8 cellular contexts compared by ENCODE assay signal in genomic region chr22:28773461-28773867, GRCh38. TPM values are rescaled to one million over a fixed set of nuclear protein-coding genes. Genes with fewer than 3 reads are reported as not detected.
DNase-seq lines count a peak whose midpoint lies in the region; ATAC-seq and TF ChIP-seq lines count a peak whose summit lies in the region.

No MANE protein-coding gene starts in this region.

- 3 to 5% (median 4%) methylated on average over 10 of the region's 10 CpGs for WGBS in psoas muscle, 3 donors

- peak overlapping the region; percentile 68 for H3K9ac ChIP-seq in SU-DHL-6 (ENCODE audit: low read length)

- H3K36me3 ChIP-seq in SU-DHL-6 (ENCODE audit: low read length) (no peaks in the 10 kb centered on the region), psoas muscle (ENCODE audit: insufficient read depth in 1 of 2, low read depth in 1 of 2) (peaks cover 0 to 37% of the 10 kb centered on the region in 2 donors)

- no peaks in the 10 kb centered on the region for H3K9me2 ChIP-seq in SU-DHL-6 (replicated peaks; ENCODE audit: insufficient read depth, low read length)

- no peaks in the 10 kb centered on the region for H4K20me1 ChIP-seq in SU-DHL-6 (ENCODE audit: low read depth, low read length)

- H3K4me2 ChIP-seq in SU-DHL-6 (ENCODE audit: low read depth, low read length, poor library complexity, severe bottlenecking), result peak overlapping the region; percentile 82

- TF ChIP-seq CTCF in SU-DHL-6 (IDR thresholded peaks at IDR 0.05; ENCODE audit: insufficient read depth, low read length, poor library complexity, severe bottlenecking) (no peak), fibroblast of pulmonary artery (IDR thresholded peaks at IDR 0.05; ENCODE audit: low read length, missing control alignments) (no peak), psoas muscle (IDR thresholded peaks at IDR 0.05) (no peak)

- POLR2A ChIA-PET in activated CD4-positive, alpha-beta T cell treated with anti-CD3 and anti-CD28 coated beads for 36 hours (lab: Charles Lee), result interaction anchor here (2.6 kb wide), 1 partner anchor 26 kb away, joined by 47 read pairs; the partner anchor contains the start of gene XBP1

- no peaks in the 10 kb centered on the region for H3F3A ChIP-seq in SU-DHL-6 (ENCODE audit: insufficient read depth)

- H3K4me3 ChIP-seq in SU-DHL-6 (ENCODE audit: insufficient read depth, low read length, poor library complexity, severe bottlenecking), result peak overlapping the region; percentile 87
- peak overlapping the region; percentile 91 for H3K4me3 ChIP-seq in fibroblast of pulmonary artery (replicated peaks; ENCODE audit: low read depth, low read length)
- peak overlapping the region; percentile 74 for H3K4me3 ChIP-seq in psoas muscle

- DNase-seq in activated CD4-positive, alpha-beta T cell treated with anti-CD3 and anti-CD28 coated beads for 36 hours, result no peak
- no peak for DNase-seq in activated CD4-positive, alpha-beta T cell treated with anti-CD3 and anti-CD28 coated beads, Interleukin-2, amount 50 U/mL, for 1 hour
- DNase-seq in fibroblast of pulmonary artery (ENCODE audit: low read depth), result peak; percentile 16
- no peak for DNase-seq in psoas muscle
- no peak for DNase-seq in KG1 (lab: John Stamatoyannopoulos, UW)
- DNase-seq in mesenteric fat pad (ENCODE audit: low spot score), result no peak

- H3K9me3 ChIP-seq in SU-DHL-6 (ENCODE audit: insufficient read depth, low read length), result no peaks in the 10 kb centered on the region
- no peaks in the 10 kb centered on the region for H3K9me3 ChIP-seq in psoas muscle

- H3K4me3 Mint-ChIP-seq in activated CD4-positive, alpha-beta T cell treated with anti-CD3 and anti-CD28 coated beads for 36 hours, result peak overlapping the region; percentile 94

- H3K27me3 Mint-ChIP-seq in activated CD4-positive, alpha-beta T cell treated with anti-CD3 and anti-CD28 coated beads for 36 hours, result no peaks in the 10 kb centered on the region

- H3K27ac ChIP-seq in SU-DHL-6 (ENCODE audit: low read depth, low read length) (peak overlapping the region; percentile 11), psoas muscle (peak overlapping the region; percentile 96)

- CTCF ChIA-PET in activated CD4-positive, alpha-beta T cell treated with anti-CD3 and anti-CD28 coated beads for 36 hours (lab: Charles Lee), result interaction anchor here (0.6 to 2.6 kb wide), 8 partner anchors 12 to 1990 kb away, joined by 3 to 22 read pairs (median 4); partner anchors contain the start of genes CHEK2, HSCB and XBP1

- peak overlapping the region; percentile 65 for H2AFZ ChIP-seq in SU-DHL-6 (ENCODE audit: low read depth, low read length, severe bottlenecking)

- no peaks in the 10 kb centered on the region for H3K27me3 ChIP-seq in SU-DHL-6 (ENCODE audit: low read length)
- H3K27me3 ChIP-seq in psoas muscle (ENCODE audit: insufficient read depth in 3 of 3, low read length in 2 of 3), result no peaks in the 10 kb centered on the region

- H3K79me2 ChIP-seq in SU-DHL-6 (ENCODE audit: insufficient read depth, low read length), result peaks cover 37% of the 10 kb centered on the region

- H3K4me1 ChIP-seq in psoas muscle, result peaks cover 16% of the 10 kb centered on the region

- intact Hi-C loops in activated CD4-positive, alpha-beta T cell treated with anti-CD3 and anti-CD28 coated beads for 36 hours (cut with DNase I, micrococcal nuclease), result loop anchor here (1.0 to 5.0 kb wide), 6 partner anchors 26 to 495 kb away; partner anchors contain the start of gene EWSR1 (in 1 of the 2)
- intact Hi-C loops in psoas muscle (cut with DNase I), result loop anchor here in 1 of 2 donors (2.0 kb wide), 1 partner anchor 27 kb away; the partner anchor contains the start of gene XBP1

- H3K9me3 Mint-ChIP-seq in activated CD4-positive, alpha-beta T cell treated with anti-CD3 and anti-CD28 coated beads for 36 hours (ENCODE audit: low read depth), result no peaks in the 10 kb centered on the region

- H3K27ac Mint-ChIP-seq in activated CD4-positive, alpha-beta T cell treated with anti-CD3 and anti-CD28 coated beads for 36 hours, result peak overlapping the region; percentile 99

- ATAC-seq in activated CD4-positive, alpha-beta T cell treated with anti-CD3 and anti-CD28 coated beads for 36 hours, result peak; percentile 50
- ATAC-seq in HG02938 (IDR thresholded peaks at IDR 0.05; ENCODE audit: unreplicated experiment) (peak; percentile 12), psoas muscle (peak in 1 of 4 donors; percentile 2)

- H3K4me1 Mint-ChIP-seq in activated CD4-positive, alpha-beta T cell treated with anti-CD3 and anti-CD28 coated beads for 36 hours, result peaks cover 22% of the 10 kb centered on the region

- H3K36me3 Mint-ChIP-seq in activated CD4-positive, alpha-beta T cell treated with anti-CD3 and anti-CD28 coated beads for 36 hours (ENCODE audit: low read depth), result peaks cover 29% of the 10 kb centered on the region

RNA-seq across cellular contexts. Expression of gene CCDC117, which starts 1.0 kb away (rescaled TPM):
- 10 to 100 TPM; 36.1 to 36.8 TPM for total RNA-seq in activated CD4-positive, alpha-beta T cell treated with anti-CD3 and anti-CD28 coated beads for 36 hours
- total RNA-seq in psoas muscle (10 to 100 TPM; 19.9 to 29.4 (median 28.1) TPM), mesenteric fat pad (23.1 TPM)
- 10 to 100 TPM in 2 of 3 donors, 1 to 10 TPM in 1; 9.1 to 39.1 (median 14.8) TPM for polyA plus RNA-seq in psoas muscle

RNA-seq across cellular contexts. Expression of gene XBP1, which starts 26.9 kb away (rescaled TPM):
- total RNA-seq in activated CD4-positive, alpha-beta T cell treated with anti-CD3 and anti-CD28 coated beads for 36 hours, result 100 to 1,000 TPM in 1 of 2 experiments, 10 to 100 TPM in 1; 88.8 to 101 TPM
- total RNA-seq in psoas muscle (100 to 1,000 TPM in 2 of 4 donors, 10 to 100 TPM in 2; 38.9 to 151 (median 98.8) TPM), mesenteric fat pad (180 TPM)
- 100 to 1,000 TPM in 2 of 3 donors, 10 to 100 TPM in 1; 82.6 to 173 (median 110) TPM for polyA plus RNA-seq in psoas muscle

RNA-seq across cellular contexts. Expression of gene HSCB, which starts 31.6 kb away (rescaled TPM):
- total RNA-seq in activated CD4-positive, alpha-beta T cell treated with anti-CD3 and anti-CD28 coated beads for 36 hours, result 10 to 100 TPM; 16.5 to 18.5 TPM
- total RNA-seq in psoas muscle (10 to 100 TPM; 10.3 to 15.7 (median 11.3) TPM), mesenteric fat pad (11.9 TPM)
- 10 to 100 TPM; 13.0 to 26.5 (median 24.1) TPM for polyA plus RNA-seq in psoas muscle

RNA-seq across cellular contexts. Expression of gene CHEK2, which starts 31.8 kb away (rescaled TPM):
- 10 to 100 TPM; 37.5 to 41.3 TPM for total RNA-seq in activated CD4-positive, alpha-beta T cell treated with anti-CD3 and anti-CD28 coated beads for 36 hours
- total RNA-seq in psoas muscle (1 to 10 TPM; 1.2 to 6.9 (median 2.3) TPM), mesenteric fat pad (5.3 TPM)
- polyA plus RNA-seq in psoas muscle, result 10 to 100 TPM in 1 of 3 donors, 1 to 10 TPM in 2; 1.5 to 14.8 (median 5.1) TPM
